Comparison of ENCODE assay signal across 8 cellular contexts in genomic region chr9:113011911-113012381, GRCh38. TPM values are rescaled to one million over a fixed set of nuclear protein-coding genes. Genes with fewer than 3 reads are reported as not detected.
DNase-seq lines count a peak whose midpoint lies in the region; ATAC-seq and TF ChIP-seq lines count a peak whose summit lies in the region.

ZNF883 (minus strand) TSS chr9:113012192.

- TF ChIP-seq CTCF in CD8-positive, alpha-beta T cell (IDR thresholded peaks at IDR 0.05), result no peak
- TF ChIP-seq CTCF in fibroblast of pulmonary artery (IDR thresholded peaks at IDR 0.05; ENCODE audit: low read length, missing control alignments), result peak; percentile 17

- peak; percentile 80 for ATAC-seq in CD8-positive, alpha-beta T cell
- ATAC-seq in activated T-cell treated with anti-CD3 and anti-CD28 coated beads, Interleukin-2, amount 50 U/mL, for 4 hours, result peak; percentile 48 to 56
- peak in 1 of 2 donors; percentile 24 for ATAC-seq in natural killer cell treated with Interleukin-12 subunit alpha and Interleukin-12 subunit beta and Interleukin-15 and Interleukin-18, amount 100 ng/mL, for 72 hours
- ATAC-seq in GM21423 (IDR thresholded peaks at IDR 0.05; ENCODE audit: unreplicated experiment), result no peak

- peak in 6 of 7 experiments; percentile 2 to 57 (median 16) for DNase-seq in CD8-positive, alpha-beta T cell
- DNase-seq in NCI-H1694 (lab: John Stamatoyannopoulos, UW) (peak; percentile 43), fibroblast of pulmonary artery (ENCODE audit: low read depth) (peak; percentile 76), substantia nigra (lab: John Stamatoyannopoulos, UW) (peak in 46 of 49 donors; percentile 1 to 71 (median 40)), T1000 (lab: John Stamatoyannopoulos, UW) (no peak)
- DNase-seq in activated T-cell treated with anti-CD3 and anti-CD28 coated beads, Interleukin-2, amount 50 U/mL, for 4 hours, result peak; percentile 5
- DNase-seq in natural killer cell treated with Interleukin-12 subunit alpha and Interleukin-12 subunit beta and Interleukin-15 and Interleukin-18, amount 100 ng/mL, for 72 hours (ENCODE audit: low spot score), result no peak

- H3K27me3 ChIP-seq in CD8-positive, alpha-beta T cell (ENCODE audit: insufficient read depth, low read length), result no peaks in the 10 kb centered on the region

- peaks cover 27% of the 10 kb centered on the region for H3K27me3 Mint-ChIP-seq in CD8-positive, alpha-beta T cell (ENCODE audit: low read depth)
- H3K27me3 Mint-ChIP-seq in activated T-cell treated with anti-CD3 and anti-CD28 coated beads, Interleukin-2, amount 50 U/mL, for 4 hours (ENCODE audit: low read depth), result peaks cover 12% of the 10 kb centered on the region
- peaks cover 6 to 20% of the 10 kb centered on the region in 2 donors for H3K27me3 Mint-ChIP-seq in natural killer cell treated with Interleukin-12 subunit alpha and Interleukin-12 subunit beta and Interleukin-15 and Interleukin-18, amount 100 ng/mL, for 72 hours

- H3K4me3 Mint-ChIP-seq in CD8-positive, alpha-beta T cell, result peak within 1 kb of the TSS; percentile 80
- H3K4me3 Mint-ChIP-seq in activated T-cell treated with anti-CD3 and anti-CD28 coated beads, Interleukin-2, amount 50 U/mL, for 4 hours, result peak within 1 kb of the TSS; percentile 67
- H3K4me3 Mint-ChIP-seq in natural killer cell treated with Interleukin-12 subunit alpha and Interleukin-12 subunit beta and Interleukin-15 and Interleukin-18, amount 100 ng/mL, for 72 hours, result peak within 1 kb of the TSS; percentile 42

- H3K9me3 ChIP-seq in CD8-positive, alpha-beta T cell (ENCODE audit: low read length), result no peaks in the 10 kb centered on the region

- POLR2A ChIA-PET in CD8-positive, alpha-beta T cell (lab: Charles Lee), result interaction anchor here (1.6 kb wide), 1 partner anchor 45 kb away, joined by 3 read pairs; the partner anchor contains the start of gene ZFP37

- peak within 1 kb of the TSS; percentile 53 for H3K4me3 ChIP-seq in CD8-positive, alpha-beta T cell (ENCODE audit: low read depth, low read length)
- peak within 1 kb of the TSS; percentile 57 for H3K4me3 ChIP-seq in fibroblast of pulmonary artery (replicated peaks; ENCODE audit: low read depth, low read length)

- H3K36me3 ChIP-seq in CD8-positive, alpha-beta T cell (ENCODE audit: insufficient read depth, low read length), result no peaks in the 10 kb centered on the region

- CTCF ChIA-PET in CD8-positive, alpha-beta T cell (lab: Charles Lee), result no interaction called here

- H3K9me3 Mint-ChIP-seq in CD8-positive, alpha-beta T cell, result peaks cover 37% of the 10 kb centered on the region
- peaks cover 20% of the 10 kb centered on the region for H3K9me3 Mint-ChIP-seq in activated T-cell treated with anti-CD3 and anti-CD28 coated beads, Interleukin-2, amount 50 U/mL, for 4 hours
- H3K9me3 Mint-ChIP-seq in natural killer cell treated with Interleukin-12 subunit alpha and Interleukin-12 subunit beta and Interleukin-15 and Interleukin-18, amount 100 ng/mL, for 72 hours, result peaks cover 10% of the 10 kb centered on the region

- peaks cover 2% of the 10 kb centered on the region for H3K4me1 Mint-ChIP-seq in CD8-positive, alpha-beta T cell (ENCODE audit: low read depth)
- peaks cover 2% of the 10 kb centered on the region for H3K4me1 Mint-ChIP-seq in activated T-cell treated with anti-CD3 and anti-CD28 coated beads, Interleukin-2, amount 50 U/mL, for 4 hours (ENCODE audit: low read depth)
- no peaks in the 10 kb centered on the region for H3K4me1 Mint-ChIP-seq in natural killer cell treated with Interleukin-12 subunit alpha and Interleukin-12 subunit beta and Interleukin-15 and Interleukin-18, amount 100 ng/mL, for 72 hours (ENCODE audit: low read depth in 2 of 2)

- peaks cover 29% of the 10 kb centered on the region for H3K36me3 Mint-ChIP-seq in CD8-positive, alpha-beta T cell
- peaks cover 1% of the 10 kb centered on the region for H3K36me3 Mint-ChIP-seq in activated T-cell treated with anti-CD3 and anti-CD28 coated beads, Interleukin-2, amount 50 U/mL, for 4 hours (ENCODE audit: insufficient read depth)
- H3K36me3 Mint-ChIP-seq in natural killer cell treated with Interleukin-12 subunit alpha and Interleukin-12 subunit beta and Interleukin-15 and Interleukin-18, amount 100 ng/mL, for 72 hours, result peaks cover 15% of the 10 kb centered on the region

- intact Hi-C loops in CD8-positive, alpha-beta T cell (cut with DNase I, micrococcal nuclease), result no loop called here

- H3K4me1 ChIP-seq in CD8-positive, alpha-beta T cell (ENCODE audit: insufficient read depth, low read length), result no peaks in the 10 kb centered on the region

- H3K27ac Mint-ChIP-seq in CD8-positive, alpha-beta T cell, result peak within 1 kb of the TSS; percentile 32
- no peak within 1 kb of the TSS for H3K27ac Mint-ChIP-seq in natural killer cell treated with Interleukin-12 subunit alpha and Interleukin-12 subunit beta and Interleukin-15 and Interleukin-18, amount 100 ng/mL, for 72 hours

- H3K27ac ChIP-seq in CD8-positive, alpha-beta T cell (ENCODE audit: low read depth, low read length), result no peak within 1 kb of the TSS
- H3K27ac ChIP-seq in substantia nigra (ENCODE audit: low read depth, low read length, poor library complexity, severe bottlenecking), result no peak within 1 kb of the TSS

RNA-seq across cellular contexts. Expression of gene ZNF883, which starts in this region (rescaled TPM):
- under 1 TPM; 0.53 to 0.84 TPM for total RNA-seq in CD8-positive, alpha-beta T cell
- total RNA-seq in activated T-cell treated with anti-CD3 and anti-CD28 coated beads, Interleukin-2, amount 50 U/mL, for 4 hours, result 1 to 10 TPM in 1 of 3 donors, under 1 TPM in 2; 0.60 to 1.1 (median 0.96) TPM
- under 1 TPM; 0.22 to 0.83 TPM for total RNA-seq in natural killer cell treated with Interleukin-12 subunit alpha and Interleukin-12 subunit beta and Interleukin-15 and Interleukin-18, amount 100 ng/mL, for 72 hours

Comparison
In these comparisons a context has a peak if more than half of its experiments do, and no peak if none do; other contexts are left out.
1. Peak in DNase-seq, ATAC-seq and H3K4me3 ChIP-seq in CD8-positive, alpha-beta T cell; RNA of the gene not detected or under 1 TPM.
2. DNase-seq: peak in NCI-H1694 (single experiment), activated T-cell treated with anti-CD3 and anti-CD28 coated beads, Interleukin-2, amount 50 U/mL, for 4 hours (single experiment), fibroblast of pulmonary artery (single experiment) and substantia nigra (46 of 49); none in natural killer cell treated with Interleukin-12 subunit alpha and Interleukin-12 subunit beta and Interleukin-15 and Interleukin-18, amount 100 ng/mL, for 72 hours (single experiment) and T1000 (single experiment).
3. Peak in every context shown above with its lines, with median percentiles within 50 percentile points of each other: H3K4me3 Mint-ChIP-seq.